8 cellular contexts compared by ENCODE assay signal in genomic region chr16:56944954-56945839, GRCh38. TPM values are rescaled to one million over a fixed set of nuclear protein-coding genes. Genes with fewer than 3 reads are reported as not detected.
A peak's percentile ranks its signal among the peaks of the same experiment; 100 is the strongest.
DNase-seq lines count a peak whose midpoint lies in the region; ATAC-seq lines count a peak whose summit lies in the region.

No MANE protein-coding gene starts in this region.

- peak; percentile 35 for ATAC-seq in GM21619 (IDR thresholded peaks at IDR 0.05; ENCODE audit: unreplicated experiment)
- ATAC-seq in naive thymus-derived CD8-positive, alpha-beta T cell = no peak

- peaks cover 4 to 35% (median 5%) of the 10 kb centered on the region in 3 donors for H3K4me1 Mint-ChIP-seq in CD8-positive, alpha-beta memory T cell
- H3K4me1 Mint-ChIP-seq in naive thymus-derived CD8-positive, alpha-beta T cell = peaks cover 3 to 18% (median 9%) of the 10 kb centered on the region in 4 donors

- POLR2A ChIA-PET in CD8-positive, alpha-beta memory T cell (lab: Charles Lee) = no interaction called here
- POLR2A ChIA-PET in naive thymus-derived CD8-positive, alpha-beta T cell (lab: Charles Lee) = interaction anchor here (0.6 to 2.3 kb wide), 4 partner anchors 12 to 116 kb away, joined by 3 to 6 read pairs (median 4); partner anchors contain the start of gene HERPUD1

- no peak overlapping the region for H3K4me3 Mint-ChIP-seq in CD8-positive, alpha-beta memory T cell
- H3K4me3 Mint-ChIP-seq in naive thymus-derived CD8-positive, alpha-beta T cell = no peak overlapping the region

- peaks cover under 1 to 62% (median 16%) of the 10 kb centered on the region in 3 donors for H3K36me3 Mint-ChIP-seq in CD8-positive, alpha-beta memory T cell
- peaks cover 0 to 44% (median 11%) of the 10 kb centered on the region in 3 donors for H3K36me3 Mint-ChIP-seq in naive thymus-derived CD8-positive, alpha-beta T cell

- H3K4me3 ChIP-seq in CD8-positive, alpha-beta memory T cell (ENCODE audit: low read length) = no peak overlapping the region

- CTCF ChIA-PET in CD8-positive, alpha-beta memory T cell (lab: Charles Lee) = interaction anchor here (1.5 to 2.5 kb wide), 4 partner anchors 9 to 23 kb away, joined by 3 to 9 read pairs (median 6); no protein-coding TSS in a partner anchor

- peaks cover 40% of the 10 kb centered on the region for H3K36me3 ChIP-seq in CD8-positive, alpha-beta memory T cell (ENCODE audit: insufficient read depth, low read length)

- H3K27me3 Mint-ChIP-seq in CD8-positive, alpha-beta memory T cell = no peaks in the 10 kb centered on the region
- no peaks in the 10 kb centered on the region for H3K27me3 Mint-ChIP-seq in naive thymus-derived CD8-positive, alpha-beta T cell

- H3K27me3 ChIP-seq in CD8-positive, alpha-beta memory T cell (ENCODE audit: insufficient read depth, low read length, poor library complexity, severe bottlenecking) = no peaks in the 10 kb centered on the region

- peaks cover 1% of the 10 kb centered on the region for H3K4me1 ChIP-seq in CD8-positive, alpha-beta memory T cell (ENCODE audit: insufficient read depth, low read length)

- DNase-seq in CD8-positive, alpha-beta memory T cell = no peak
- DNase-seq in RPMI7951 (ENCODE audit: low read depth) (peak; percentile 56), kidney glomerular epithelial cell (lab: John Stamatoyannopoulos, UW) (peak; percentile 30), ecto neural progenitor cell (ENCODE audit: low spot score) (no peak), hippocampal formation (lab: John Stamatoyannopoulos, UW) (no peak), hepatic stellate cell (ENCODE audit: low spot score) (no peak)
- no peak for DNase-seq in naive thymus-derived CD8-positive, alpha-beta T cell

- H3K27ac Mint-ChIP-seq in CD8-positive, alpha-beta memory T cell = peak overlapping the region; percentile 20 to 87 (median 63)
- peak overlapping the region in 5 of 10 donors; percentile 8 to 71 (median 54) for H3K27ac Mint-ChIP-seq in naive thymus-derived CD8-positive, alpha-beta T cell

- no peaks in the 10 kb centered on the region for H3K9me3 Mint-ChIP-seq in CD8-positive, alpha-beta memory T cell
- no peaks in the 10 kb centered on the region for H3K9me3 Mint-ChIP-seq in naive thymus-derived CD8-positive, alpha-beta T cell

- H3K9me3 ChIP-seq in CD8-positive, alpha-beta memory T cell (ENCODE audit: low read length) = no peaks in the 10 kb centered on the region

- no peak overlapping the region for H3K27ac ChIP-seq in CD8-positive, alpha-beta memory T cell (ENCODE audit: low read depth, low read length)

RNA-seq across cellular contexts. Expression of gene HERPUD1, which starts 13.3 kb away (rescaled TPM):
- 100 to 1,000 TPM; 162 to 176 TPM for total RNA-seq in CD8-positive, alpha-beta memory T cell
- 107 TPM for polyA plus RNA-seq in CD8-positive, alpha-beta memory T cell
- 98.9 and 103 TPM in 2 replicates for total RNA-seq in RPMI7951 (2014; rRNA removed; shearing (Covaris generic))
- total RNA-seq in naive thymus-derived CD8-positive, alpha-beta T cell = 100 to 1,000 TPM; 190 to 214 TPM
- 10 to 100 TPM; 43.8 to 88.6 (median 57.6) TPM for polyA plus RNA-seq in naive thymus-derived CD8-positive, alpha-beta T cell

RNA-seq across cellular contexts. Expression of gene CETP, which starts 16.6 kb away (rescaled TPM):
- total RNA-seq in CD8-positive, alpha-beta memory T cell = not detected
- polyA plus RNA-seq in CD8-positive, alpha-beta memory T cell = not detected
- 3.5 and 4.8 TPM in 2 replicates for total RNA-seq in RPMI7951 (2014; rRNA removed; shearing (Covaris generic))
- total RNA-seq in naive thymus-derived CD8-positive, alpha-beta T cell = under 1 TPM in 1 of 2 experiments, not detected in 1; 0.27 TPM
- polyA plus RNA-seq in naive thymus-derived CD8-positive, alpha-beta T cell = under 1 TPM in 2 of 3 donors, not detected in 1; 0.20 to 0.21 TPM

RNA-seq across cellular contexts. Expression of gene NLRC5, which starts 44.2 kb away (rescaled TPM):
- 100 to 1,000 TPM; 173 to 178 TPM for total RNA-seq in CD8-positive, alpha-beta memory T cell
- polyA plus RNA-seq in CD8-positive, alpha-beta memory T cell = 165 TPM
- total RNA-seq in RPMI7951 (2014; rRNA removed; shearing (Covaris generic)) = 15.0 and 16.1 TPM in 2 replicates
- total RNA-seq in naive thymus-derived CD8-positive, alpha-beta T cell = 100 to 1,000 TPM; 474 to 488 TPM
- 100 to 1,000 TPM in 1 of 3 donors, 10 to 100 TPM in 2; 70.4 to 137 (median 80.0) TPM for polyA plus RNA-seq in naive thymus-derived CD8-positive, alpha-beta T cell

Comparison
In these comparisons a context has a peak if more than half of its experiments do, and no peak if none do; other contexts are left out.
1. DNase-seq: peak in RPMI7951 (single experiment) and kidney glomerular epithelial cell (single experiment); none in CD8-positive, alpha-beta memory T cell (0 of 5), naive thymus-derived CD8-positive, alpha-beta T cell (0 of 10), ecto neural progenitor cell (single experiment), hippocampal formation (0 of 2) and hepatic stellate cell (single experiment).
2. RNA of gene NLRC5, which starts 44.2 kb away (total RNA-seq): 474 to 488 TPM in naive thymus-derived CD8-positive, alpha-beta T cell and 173 to 178 TPM in CD8-positive, alpha-beta memory T cell; 15.0 to 16.1 TPM in RPMI7951; every median in the first group is over 10 times any median in the second.